8 cellular contexts compared by ENCODE assay signal in genomic region chr6:158819213-158819976, GRCh38. TPM values are rescaled to one million over a fixed set of nuclear protein-coding genes. Genes with fewer than 3 reads are reported as not detected.
A peak's percentile ranks its signal among the peaks of the same experiment; 100 is the strongest.
DNase-seq lines count a peak whose midpoint lies in the region; ATAC-seq, FAIRE-seq and TF ChIP-seq lines count a peak whose summit lies in the region.

Gene EZR (minus strand): TSS chr6:158819368. CDS start chr6:158818093, 1,275 bp downstream.

- no peak for TF ChIP-seq CTCF in activated B cell treated with CpG ODN at 0.5 μM for 24 hours (IDR thresholded peaks at IDR 0.05)
- TF ChIP-seq CTCF in kidney (IDR thresholded peaks at IDR 0.05; ENCODE audit: borderline replicate concordance, extremely low read depth, insufficient read depth), result no peak

- peaks cover 36% of the 10 kb centered on the region for H3K36me3 Mint-ChIP-seq in activated B cell treated with CpG ODN at 0.5 μM for 24 hours (ENCODE audit: low read depth)

- peak; percentile 40 for DNase-seq in NCI-H2029 (lab: John Stamatoyannopoulos, UW)
- no peak for DNase-seq in NCI-H2029 treated with DMSO at 0.1 percent for 48 hours (lab: John Stamatoyannopoulos, UW)
- DNase-seq in NCI-H2196 (lab: John Stamatoyannopoulos, UW; ENCODE audit: unreplicated experiment), result peak; percentile 74
- peak; percentile 80 for DNase-seq in activated B cell treated with CpG ODN at 0.5 μM for 24 hours
- DNase-seq in central memory CD4-positive, alpha-beta T cell, result peak; percentile 81
- peak; percentile 95 for DNase-seq in kidney
- peak; percentile 58 to 72 for DNase-seq in stimulated activated CD4-positive, alpha-beta T cell treated with anti-CD3 and anti-CD28 coated beads, Interleukin-1b, Interleukin-23, amount 100 ng/mL, for 1 hour (ENCODE audit: low read depth in 2 of 2)

- H3K27me3 Mint-ChIP-seq in activated B cell treated with CpG ODN at 0.5 μM for 24 hours, result no peaks in the 10 kb centered on the region

- H3K9ac ChIP-seq in kidney (ENCODE audit: low read length in 2 of 2), result peak within 1 kb of the TSS in 1 of 2 donors; percentile 46

- H3K4me1 ChIP-seq in kidney (ENCODE audit: control insufficient read depth in 1 of 2, insufficient read depth in 1 of 2, low read depth in 1 of 2, low read length in 2 of 2), result peaks cover 2 to 4% of the 10 kb centered on the region in 2 donors

- H3K9me3 ChIP-seq in kidney (ENCODE audit: control insufficient read depth in 1 of 2, low read length in 2 of 2), result no peaks in the 10 kb centered on the region

- CTCF ChIA-PET in activated B cell treated with CpG ODN at 0.5 μM for 24 hours (lab: Charles Lee), result interaction anchor here (0.7 to 1.5 kb wide), 6 partner anchors 27 to 154 kb away, joined by 3 to 7 read pairs (median 4); no protein-coding TSS in a partner anchor

- peak within 1 kb of the TSS; percentile 69 to 84 for H3K4me3 ChIP-seq in kidney (ENCODE audit: low read length in 2 of 2)

- ATAC-seq in HG02884 (IDR thresholded peaks at IDR 0.05; ENCODE audit: unreplicated experiment) (peak; percentile 45), activated B cell treated with CpG ODN at 0.5 μM for 24 hours (ENCODE audit: low read depth) (peak; percentile 66)

- H3K4me1 Mint-ChIP-seq in activated B cell treated with CpG ODN at 0.5 μM for 24 hours, result peaks cover 51% of the 10 kb centered on the region

- H3K27ac Mint-ChIP-seq in activated B cell treated with CpG ODN at 0.5 μM for 24 hours, result peak within 1 kb of the TSS; percentile 95

- peak within 1 kb of the TSS; percentile 100 for H3K4me3 Mint-ChIP-seq in activated B cell treated with CpG ODN at 0.5 μM for 24 hours

- POLR2A ChIA-PET in activated B cell treated with CpG ODN at 0.5 μM for 24 hours (lab: Charles Lee), result interaction anchor here (0.6 to 15.8 kb wide), 38 partner anchors 8 to 611 kb away, joined by 3 to 454 read pairs (median 6); partner anchors contain the start of genes RSPH3 and SYTL3

- H3K27ac ChIP-seq in kidney (ENCODE audit: low read depth in 2 of 2, low read length in 2 of 2), result peak within 1 kb of the TSS; percentile 90 to 92

- intact Hi-C loops in activated B cell treated with CpG ODN at 0.5 μM for 24 hours (cut with micrococcal nuclease) (loop anchor here (1.0 to 5.0 kb wide), 8 partner anchors 8 to 288 kb away; no protein-coding TSS in a partner anchor), kidney (cut with DNase I) (no loop called here)

- H3K36me3 ChIP-seq in kidney (ENCODE audit: control insufficient read depth in 1 of 2, insufficient read depth in 2 of 2, low read length in 2 of 2), result no peaks in the 10 kb centered on the region

- no peak for FAIRE-seq in kidney (lab: Jason Lieb, UNC)

- H3K9me3 Mint-ChIP-seq in activated B cell treated with CpG ODN at 0.5 μM for 24 hours, result no peaks in the 10 kb centered on the region

RNA-seq across cellular contexts. Expression of gene EZR, which starts in this region (rescaled TPM):
- 488 and 489 TPM in 2 replicates for total RNA-seq in activated B cell treated with CpG ODN at 0.5 μM for 24 hours
- total RNA-seq in kidney, result 636 TPM
- polyA plus RNA-seq in kidney (ENCODE audit: insufficient read depth, low read depth, low replicate concordance), result 154 TPM
